21 cellular contexts compared by ENCODE assay signal in the genomic region with DNA sequence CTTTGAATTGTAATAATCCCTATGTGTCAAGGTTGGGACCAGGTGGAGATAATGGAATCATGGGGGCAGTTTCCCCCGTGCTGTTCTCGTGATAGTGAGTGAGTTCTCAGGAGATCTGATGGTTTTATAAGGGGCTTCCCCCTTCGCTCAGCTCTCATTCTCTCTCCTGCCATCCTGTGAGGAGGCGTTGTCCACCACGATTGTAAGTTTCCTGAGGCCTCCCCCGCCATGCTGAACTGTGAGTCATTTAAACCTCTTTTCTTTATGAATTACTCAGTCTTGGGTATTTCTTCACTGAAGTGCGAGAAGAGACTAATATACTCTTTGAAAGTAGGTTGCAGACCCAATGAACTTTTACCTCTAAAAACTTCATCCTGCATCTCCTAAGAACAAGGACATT. TPM values are rescaled to one million over a fixed set of nuclear protein-coding genes. Genes with fewer than 3 reads are reported as not detected.
DNase-seq lines count a peak whose midpoint lies in the region; FAIRE-seq lines count a peak whose summit lies in the region.
"Had no signal": no experiment of that assay in that cellular context is flagged by ENCODE, and none has a peak within 500 bp of the region (broad histone marks: within the 10 kb centered on the region; RNA-seq: fewer than 3 reads in every experiment).

No MANE protein-coding gene starts in this region.

- 57 to 60% (median 58%) methylated on average over 7 of the region's 7 CpGs for WGBS in small intestine, 3 donors

- H3K9me3 ChIP-seq in small intestine (ENCODE audit: control insufficient read depth, low read depth) = no peaks in the 10 kb centered on the region
- H3K9me3 ChIP-seq: sigmoid colon, vagina had no signal

- H3K4me1 Mint-ChIP-seq in activated CD4-positive, alpha-beta T cell treated with anti-CD3 and anti-CD28 coated beads, Interleukin-2, amount 10 ng/mL, durations not matched to agents 24 days and 14 days = peaks cover 29% of the 10 kb centered on the region
- peaks cover 65% of the 10 kb centered on the region for H3K4me1 Mint-ChIP-seq in activated T-cell treated with anti-CD3 and anti-CD28 coated beads, Interleukin-2, amount 50 U/mL, for 24 hours (ENCODE audit: low read depth)

- H3K27ac Mint-ChIP-seq in activated CD4-positive, alpha-beta T cell treated with anti-CD3 and anti-CD28 coated beads, Interleukin-2, amount 10 ng/mL, durations not matched to agents 24 days and 14 days = peak overlapping the region; percentile 85
- peak overlapping the region; percentile 94 for H3K27ac Mint-ChIP-seq in activated T-cell treated with anti-CD3 and anti-CD28 coated beads, Interleukin-2, amount 50 U/mL, for 24 hours
- H3K27ac Mint-ChIP-seq: CD4-positive, alpha-beta memory T cell had no signal

- H3K4me3 Mint-ChIP-seq in activated CD4-positive, alpha-beta T cell treated with anti-CD3 and anti-CD28 coated beads, Interleukin-2, amount 10 ng/mL, durations not matched to agents 24 days and 14 days = peak overlapping the region; percentile 18
- H3K4me3 Mint-ChIP-seq in activated T-cell treated with anti-CD3 and anti-CD28 coated beads, Interleukin-2, amount 50 U/mL, for 24 hours = peak overlapping the region; percentile 8
- H3K4me3 Mint-ChIP-seq: CD4-positive, alpha-beta memory T cell had no signal

- intact Hi-C loops in activated CD4-positive, alpha-beta T cell treated with anti-CD3 and anti-CD28 coated beads, Interleukin-2, amount 10 ng/mL, durations not matched to agents 24 days and 14 days (cut with micrococcal nuclease) = loop anchor here (2.0 to 10.0 kb wide), 7 partner anchors 60 to 985 kb away; no protein-coding TSS in a partner anchor

- peaks cover 9% of the 10 kb centered on the region for H3K27me3 Mint-ChIP-seq in activated CD4-positive, alpha-beta T cell treated with anti-CD3 and anti-CD28 coated beads, Interleukin-2, amount 10 ng/mL, durations not matched to agents 24 days and 14 days
- H3K27me3 Mint-ChIP-seq in activated T-cell treated with anti-CD3 and anti-CD28 coated beads, Interleukin-2, amount 50 U/mL, for 24 hours = peaks cover 42% of the 10 kb centered on the region

- peaks cover 27% of the 10 kb centered on the region for H3K9me3 Mint-ChIP-seq in activated CD4-positive, alpha-beta T cell treated with anti-CD3 and anti-CD28 coated beads, Interleukin-2, amount 10 ng/mL, durations not matched to agents 24 days and 14 days
- peaks cover 12% of the 10 kb centered on the region for H3K9me3 Mint-ChIP-seq in activated T-cell treated with anti-CD3 and anti-CD28 coated beads, Interleukin-2, amount 50 U/mL, for 24 hours

- peak; percentile 63 for DNase-seq in activated CD4-positive, alpha-beta T cell treated with anti-CD3 and anti-CD28 coated beads, Interleukin-2, amount 10 ng/mL, durations not matched to agents 24 days and 14 days
- DNase-seq in activated CD4-positive, alpha-beta T cell treated with anti-CD3 and anti-CD28 coated beads, Interleukin-2, amount 50 U/mL, for 1 hour = no peak
- DNase-seq in activated T-cell treated with anti-CD3 and anti-CD28 coated beads, Interleukin-2, amount 50 U/mL, for 24 hours = peak; percentile 54
- peak; percentile 5 for DNase-seq in iris pigment epithelial cell (ENCODE audit: low read depth)
- peak; percentile 26 for DNase-seq in stimulated activated CD8-positive, alpha-beta memory T cell treated with anti-CD3 and anti-CD28 coated beads, Interleukin-4, amount 100 ng/mL, for 24 hours (ENCODE audit: low read depth)
- no peak for DNase-seq in NCI-H2029 (lab: John Stamatoyannopoulos, UW)
- DNase-seq in glomerular visceral epithelial cell (ENCODE audit: extremely low spot score) = no peak
- DNase-seq in small intestine = no peak
- DNase-seq: ACHN; amygdala; CD4-positive, alpha-beta memory T cell; glutamatergic neuron; kidney; midbrain; NCI-H1694; PC-9; sigmoid colon had no signal

- no peak for FAIRE-seq in small intestine (lab: Jason Lieb, UNC)
- FAIRE-seq: colon, kidney had no signal

- no peaks in the 10 kb centered on the region for H3K4me1 ChIP-seq in small intestine (ENCODE audit: control insufficient read depth in 2 of 2, insufficient read depth in 1 of 2, low read depth in 1 of 2, low read length in 1 of 2)
- H3K4me1 ChIP-seq: sigmoid colon, vagina had no signal

- no peaks in the 10 kb centered on the region for H3K36me3 ChIP-seq in small intestine (ENCODE audit: control insufficient read depth in 2 of 2, insufficient read depth in 2 of 2, low read length in 2 of 2)
- H3K36me3 ChIP-seq: sigmoid colon, vagina had no signal

- no peaks in the 10 kb centered on the region for H3K36me3 Mint-ChIP-seq in activated CD4-positive, alpha-beta T cell treated with anti-CD3 and anti-CD28 coated beads, Interleukin-2, amount 10 ng/mL, durations not matched to agents 24 days and 14 days (ENCODE audit: low read depth)
- H3K36me3 Mint-ChIP-seq in activated T-cell treated with anti-CD3 and anti-CD28 coated beads, Interleukin-2, amount 50 U/mL, for 24 hours (ENCODE audit: low read depth) = peaks cover 4% of the 10 kb centered on the region
- H3K36me3 Mint-ChIP-seq: CD4-positive, alpha-beta memory T cell had no signal

- H3K27ac ChIP-seq in small intestine (ENCODE audit: low read depth in 1 of 2, low read length in 1 of 2) = no peak overlapping the region
- H3K27ac ChIP-seq: epithelial cell of prostate, PC-9, sigmoid colon, vagina, VCaP had no signal

- peaks cover 0 to 8% of the 10 kb centered on the region in 2 donors for H3K27me3 ChIP-seq in small intestine (ENCODE audit: control insufficient read depth in 2 of 2, insufficient read depth in 2 of 2, low read length in 2 of 2)
- H3K27me3 ChIP-seq: vagina had no signal

- no peak overlapping the region for H3K4me3 ChIP-seq in small intestine (ENCODE audit: low read depth in 1 of 2, low read length in 2 of 2)
- H3K4me3 ChIP-seq: PC-9, sigmoid colon, vagina had no signal

RNA-seq across cellular contexts. Expression of a gene that starts 39.2 kb away (rescaled TPM):
- total RNA-seq in activated CD4-positive, alpha-beta T cell treated with anti-CD3 and anti-CD28 coated beads, Interleukin-2, amount 10 ng/mL, durations not matched to agents 24 days and 14 days = 9.8 and 12.3 TPM in 2 replicates
- 1 to 10 TPM; 1.3 to 1.8 (median 1.4) TPM for polyA plus RNA-seq in small intestine
- total RNA-seq: CD4-positive, alpha-beta memory T cell; PC-9 had no signal
- polyA plus RNA-seq: CD4-positive, alpha-beta memory T cell had no signal

Comparison
In these comparisons a context has a peak if more than half of its experiments do, and no peak if none do; other contexts are left out.
1. DNase-seq: peak in activated CD4-positive, alpha-beta T cell treated with anti-CD3 and anti-CD28 coated beads, Interleukin-2, amount 10 ng/mL, durations not matched to agents 24 days and 14 days (single experiment), activated T-cell treated with anti-CD3 and anti-CD28 coated beads, Interleukin-2, amount 50 U/mL, for 24 hours (single experiment), iris pigment epithelial cell (single experiment) and stimulated activated CD8-positive, alpha-beta memory T cell treated with anti-CD3 and anti-CD28 coated beads, Interleukin-4, amount 100 ng/mL, for 24 hours (single experiment); none in activated CD4-positive, alpha-beta T cell treated with anti-CD3 and anti-CD28 coated beads, Interleukin-2, amount 50 U/mL, for 1 hour (single experiment), NCI-H2029 (single experiment), glomerular visceral epithelial cell (single experiment) and small intestine (single experiment).